ENCODE assay signal across 2 cellular contexts in genomic region chr6:156961282-156961892, GRCh38.
A peak's percentile ranks its signal among the peaks of the same experiment; 100 is the strongest.
TF ChIP-seq lines count a peak whose summit lies in the region.

No MANE protein-coding gene starts in this region.

TF ChIP-seq in HepG2, 621 proteins besides CTCF, POLR2A, EP300 and RAD21:
- no peak for TF ChIP-seq PBX3 (CRISPR knock-in tag; IDR thresholded peaks at IDR 0.05; ENCODE audit: borderline replicate concordance)
- peak; percentile 46 for TF ChIP-seq AGO2 (optimal IDR thresholded peaks at IDR 0.05; ENCODE audit: low read depth, low read length)
- no peak for TF ChIP-seq IRX3 (CRISPR knock-in tag; IDR thresholded peaks at IDR 0.05; ENCODE audit: borderline replicate concordance, low read depth)
- TF ChIP-seq CENPBD1 (CRISPR knock-in tag; IDR thresholded peaks at IDR 0.05; ENCODE audit: borderline replicate concordance, low read depth), result no peak
- peak; percentile 17; the same call in 1 of the 2 replicates for TF ChIP-seq ZNF687 (CRISPR knock-in tag; IDR thresholded peaks at IDR 0.05)

TF ChIP-seq in H1, 55 proteins besides CTCF, POLR2A, EP300 and RAD21:
- TF ChIP-seq MAFK (IDR thresholded peaks at IDR 0.05; ENCODE audit: low read depth, low read length) (no peak), RXRA (IDR thresholded peaks at IDR 0.05; ENCODE audit: insufficient read depth, low read depth, low read length) (no peak), NRF1 (IDR thresholded peaks at IDR 0.05; ENCODE audit: low read depth, low read length) (no peak), SP4 (IDR thresholded peaks at IDR 0.05; ENCODE audit: low read length) (no peak), TAF7 (optimal IDR thresholded peaks at IDR 0.05; ENCODE audit: borderline replicate concordance, low read depth, low read length) (no peak), JUN (IDR thresholded peaks at IDR 0.05; ENCODE audit: low read depth, low read length) (no peak), CHD7 (IDR thresholded peaks at IDR 0.05; ENCODE audit: insufficient replicate concordance, low read length) (no peak), RNF2 (IDR thresholded peaks at IDR 0.05; ENCODE audit: borderline replicate concordance, low read depth, low read length, missing control alignments, poor library complexity, severe bottlenecking) (no peak), ATF3 (IDR thresholded peaks at IDR 0.05; ENCODE audit: insufficient read depth, low read depth, low read length) (no peak), TBP (IDR thresholded peaks at IDR 0.05; ENCODE audit: low read depth, low read length) (no peak), GABPA (IDR thresholded peaks at IDR 0.05; ENCODE audit: borderline replicate concordance, insufficient read depth, low read length) (no peak), RFX5 (IDR thresholded peaks at IDR 0.05; ENCODE audit: borderline replicate concordance, low read depth, low read length) (no peak), SAP30 (IDR thresholded peaks at IDR 0.05; ENCODE audit: insufficient read depth, insufficient replicate concordance, low read length) (no peak), SP1 (IDR thresholded peaks at IDR 0.05; ENCODE audit: low read depth, low read length) (no peak), HDAC2 (IDR thresholded peaks at IDR 0.05; ENCODE audit: borderline replicate concordance in 1 of 2, low read depth in 2 of 2, low read length in 2 of 2) (no peak), EGR1 (IDR thresholded peaks at IDR 0.05; ENCODE audit: borderline replicate concordance, low read depth, low read length) (no peak), CTBP2 (IDR thresholded peaks at IDR 0.05; ENCODE audit: borderline replicate concordance, insufficient read depth, insufficient read length, low read length) (no peak), ZNF274 (IDR thresholded peaks at IDR 0.05; ENCODE audit: borderline replicate concordance, extremely low read depth, low read length) (no peak), RBBP5 (IDR thresholded peaks at IDR 0.05; ENCODE audit: borderline replicate concordance, low read depth, low read length) (no peak)
